In the genomic region with DNA sequence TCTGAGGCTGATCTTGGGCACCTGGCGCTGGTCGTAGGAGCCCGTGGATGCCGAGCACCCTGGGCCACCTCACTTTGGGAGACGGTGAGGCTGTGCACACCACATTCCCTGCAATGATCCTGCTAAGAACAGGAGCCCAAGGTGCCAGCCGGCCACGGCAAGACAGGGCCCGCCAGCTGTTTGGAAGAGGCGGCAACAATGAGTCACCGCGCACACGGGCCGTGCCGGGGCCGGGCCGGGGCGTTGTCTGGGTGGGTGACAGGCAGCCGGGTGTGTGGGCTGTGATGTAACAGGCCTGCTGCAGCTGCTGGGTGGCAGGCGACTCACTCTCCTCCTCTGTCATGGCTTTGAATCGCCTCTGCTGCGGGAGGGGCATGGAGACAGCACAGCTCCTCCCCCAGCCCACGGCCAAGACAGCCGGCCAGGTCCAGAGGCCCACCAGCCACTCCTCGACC, we compare ENCODE assay signal across 8 cellular contexts. TPM values are rescaled to one million over a fixed set of nuclear protein-coding genes. Genes with fewer than 3 reads are reported as not detected.
DNase-seq lines count a peak whose midpoint lies in the region; ATAC-seq and TF ChIP-seq lines count a peak whose summit lies in the region.

No MANE protein-coding gene starts in this region.

- H3K4me1 Mint-ChIP-seq in activated CD4-positive, alpha-beta T cell treated with anti-CD3 and anti-CD28 coated beads for 36 hours, result peaks cover 33% of the 10 kb centered on the region
- peaks cover 23% of the 10 kb centered on the region for H3K4me1 Mint-ChIP-seq in nephron

- intact Hi-C loops in activated CD4-positive, alpha-beta T cell treated with anti-CD3 and anti-CD28 coated beads for 36 hours (cut with DNase I, micrococcal nuclease), result loop anchor here in 1 of 2 experiments (5.0 kb wide), 1 partner anchor 39 kb away; no protein-coding TSS in a partner anchor
- intact Hi-C loops in thyroid gland (cut with DNase I), result no loop called here

- no peak overlapping the region for H3K27ac Mint-ChIP-seq in activated CD4-positive, alpha-beta T cell treated with anti-CD3 and anti-CD28 coated beads for 36 hours
- H3K27ac Mint-ChIP-seq in nephron, result peak overlapping the region in 2 of 3 experiments; percentile 21 to 51

- H3K27me3 ChIP-seq in effector memory CD4-positive, alpha-beta T cell (replicated peaks; ENCODE audit: control insufficient read depth, insufficient read depth, low read length, poor library complexity, severe bottlenecking), result no peaks in the 10 kb centered on the region
- H3K27me3 ChIP-seq in thyroid gland, result no peaks in the 10 kb centered on the region

- no peaks in the 10 kb centered on the region for H3K9me3 Mint-ChIP-seq in activated CD4-positive, alpha-beta T cell treated with anti-CD3 and anti-CD28 coated beads for 36 hours (ENCODE audit: low read depth)
- H3K9me3 Mint-ChIP-seq in nephron, result no peaks in the 10 kb centered on the region

- H3K4me3 Mint-ChIP-seq in activated CD4-positive, alpha-beta T cell treated with anti-CD3 and anti-CD28 coated beads for 36 hours, result no peak overlapping the region
- H3K4me3 Mint-ChIP-seq in nephron, result peak overlapping the region in 1 of 3 experiments; percentile 14

- no peak overlapping the region for H3K27ac ChIP-seq in effector memory CD4-positive, alpha-beta T cell (ENCODE audit: insufficient read depth, low read length, poor library complexity, severe bottlenecking)
- no peak overlapping the region for H3K27ac ChIP-seq in thyroid gland

- TF ChIP-seq CTCF in nephron (IDR thresholded peaks at IDR 0.05; ENCODE audit: unreplicated experiment in 3 of 3) (no peak), thyroid gland (IDR thresholded peaks at IDR 0.05) (no peak)

- H3K4me3 ChIP-seq in effector memory CD4-positive, alpha-beta T cell (ENCODE audit: insufficient read depth, low read depth, low read length, poor library complexity, severe bottlenecking), result no peak overlapping the region
- no peak overlapping the region for H3K4me3 ChIP-seq in thyroid gland (replicated peaks in 1 of 3)

- H3K9me3 ChIP-seq in effector memory CD4-positive, alpha-beta T cell (ENCODE audit: control insufficient read depth, low read length), result no peaks in the 10 kb centered on the region
- no peaks in the 10 kb centered on the region for H3K9me3 ChIP-seq in thyroid gland

- CTCF ChIA-PET in activated CD4-positive, alpha-beta T cell treated with anti-CD3 and anti-CD28 coated beads for 36 hours (lab: Charles Lee), result interaction anchor here (0.7 kb wide), 1 partner anchor 701 kb away, joined by 3 read pairs; no protein-coding TSS in a partner anchor

- ATAC-seq in activated CD4-positive, alpha-beta T cell treated with anti-CD3 and anti-CD28 coated beads for 36 hours, result peak; percentile 43
- ATAC-seq in GM18861 (IDR thresholded peaks at IDR 0.05; ENCODE audit: unreplicated experiment), result no peak

- H3K27me3 Mint-ChIP-seq in activated CD4-positive, alpha-beta T cell treated with anti-CD3 and anti-CD28 coated beads for 36 hours, result peaks cover 2% of the 10 kb centered on the region
- H3K27me3 Mint-ChIP-seq in nephron (ENCODE audit: low read depth), result peaks cover 38% of the 10 kb centered on the region

- TF ChIP-seq POLR2A in thyroid gland (IDR thresholded peaks at IDR 0.05), result no peak

- no peaks in the 10 kb centered on the region for H3K36me3 ChIP-seq in effector memory CD4-positive, alpha-beta T cell (ENCODE audit: control insufficient read depth, insufficient read depth, low read length)
- no peaks in the 10 kb centered on the region for H3K36me3 ChIP-seq in thyroid gland

- DNase-seq in COR-L47 (lab: John Stamatoyannopoulos, UW) (peak; percentile 22), NCI-H1436 (lab: John Stamatoyannopoulos, UW) (peak; percentile 63), ureter (ENCODE audit: low spot score) (peak; percentile 81), thyroid gland (no peak)
- DNase-seq in activated CD4-positive, alpha-beta T cell treated with anti-CD3 and anti-CD28 coated beads for 36 hours, result peak; percentile 83
- peak; percentile 38 to 53 (median 43) for DNase-seq in effector memory CD4-positive, alpha-beta T cell

- no peaks in the 10 kb centered on the region for H3K36me3 Mint-ChIP-seq in activated CD4-positive, alpha-beta T cell treated with anti-CD3 and anti-CD28 coated beads for 36 hours (ENCODE audit: low read depth)
- no peaks in the 10 kb centered on the region for H3K36me3 Mint-ChIP-seq in nephron (ENCODE audit: low read depth)

- 69 to 88% methylated on average over 11 of the region's 24 CpGs for WGBS in thyroid gland, 2 donors

- POLR2A ChIA-PET in activated CD4-positive, alpha-beta T cell treated with anti-CD3 and anti-CD28 coated beads for 36 hours (lab: Charles Lee), result interaction anchor here (0.6 kb wide), 2 partner anchors 88 to 196 kb away, joined by 3 read pairs; no protein-coding TSS in a partner anchor

- peaks cover 13% of the 10 kb centered on the region for H3K4me1 ChIP-seq in effector memory CD4-positive, alpha-beta T cell (ENCODE audit: control insufficient read depth, insufficient read depth, low read length, poor library complexity, severe bottlenecking)
- H3K4me1 ChIP-seq in thyroid gland, result peaks cover 4 to 21% of the 10 kb centered on the region in 2 donors

RNA-seq across cellular contexts. Expression of a gene that starts 49.7 kb away (rescaled TPM):
- 100 to 1,000 TPM; 158 to 170 TPM for total RNA-seq in activated CD4-positive, alpha-beta T cell treated with anti-CD3 and anti-CD28 coated beads for 36 hours
- 85.3 TPM for total RNA-seq in ureter
- total RNA-seq in thyroid gland, result 100 to 1,000 TPM in 1 of 4 donors, 10 to 100 TPM in 3; 72.0 to 126 (median 84.9) TPM

Comparison
In these comparisons a context has a peak if more than half of its experiments do, and no peak if none do; other contexts are left out.
1. DNase-seq: peak in COR-L47 (single experiment), NCI-H1436 (single experiment), activated CD4-positive, alpha-beta T cell treated with anti-CD3 and anti-CD28 coated beads for 36 hours (single experiment), effector memory CD4-positive, alpha-beta T cell (3 of 3) and ureter (single experiment); none in thyroid gland (0 of 2).